In genomic region chr21:15815285-15815684, GRCh38 we compare ENCODE assay signal across 34 cellular contexts.
"Had no signal": no experiment of that assay in that cellular context is flagged by ENCODE, and none has a peak within 500 bp of the region (broad histone marks: within the 10 kb centered on the region; RNA-seq: fewer than 3 reads in every experiment).

No MANE protein-coding gene starts in this region.

- DNase-seq: activated B cell treated with CpG ODN at 0.5 μM for 24 hours; activated CD4-positive, alpha-beta memory T cell treated with anti-CD3 and anti-CD28 coated beads for 36 hours; activated CD4-positive, alpha-beta T cell treated with anti-CD3 and anti-CD28 coated beads for 4 hours; activated CD4-positive, alpha-beta T cell treated with anti-CD3 and anti-CD28 coated beads, Interleukin-2, amount 50 U/mL, for 1 hour; activated CD4-positive, CD25-positive, alpha-beta regulatory T cell treated with anti-CD3 and anti-CD28 coated beads, Interleukin-2, amount 50 U/mL, for 72 hours; activated CD8-positive, alpha-beta memory T cell treated with anti-CD3 and anti-CD28 coated beads, Interleukin-2, amount 50 U/mL, for 4 hours; activated gamma-delta T cell treated with Interleukin-2 at 50 U/mL for 16 hours; activated naive CD4-positive, alpha-beta T cell treated with anti-CD3 and anti-CD28 coated beads for 36 hours; activated T-cell treated with anti-CD3 and anti-CD28 coated beads for 4 hours; activated T-cell treated with anti-CD3 and anti-CD28 coated beads, Interleukin-2, amount 50 U/mL, for 48 hours; adrenal gland; body of pancreas; cerebellar nuclear complex; MM.1S; MV-4-11; NCI-H1092; NCI-H1436 treated with DMSO at 0.1 percent for 48 hours; NCI-H1694 treated with DMSO at 0.1 percent for 48 hours; NCI-H2029; NCI-H345; NCI-H524 treated with DMSO at 0.1 percent for 48 hours; NK-92 treated with Interleukin-12 subunit alpha and Interleukin-12 subunit beta, amount 100 ng/mL, for 24 hours; PC-9; SIG-M5; T-helper 1 cell; T-helper 2 cell; T-helper 9 cell had no signal

- H3K27ac ChIP-seq: adrenal gland, body of pancreas, breast epithelium, KMS-11, PC-9, RWPE1, VCaP had no signal

- H3K27me3 Mint-ChIP-seq: activated B cell treated with CpG ODN at 0.5 μM for 24 hours; activated CD4-positive, alpha-beta memory T cell treated with anti-CD3 and anti-CD28 coated beads for 36 hours had no signal

- H3K4me1 Mint-ChIP-seq: activated B cell treated with CpG ODN at 0.5 μM for 24 hours had no signal

- ATAC-seq: body of pancreas, Right ventricle myocardium inferior, SK-N-SH treated with all-trans-retinoic acid at 6 μM for 48 hours had no signal

- H3K9me3 ChIP-seq: body of pancreas, breast epithelium had no signal

- H3K27ac Mint-ChIP-seq: activated CD4-positive, alpha-beta memory T cell treated with anti-CD3 and anti-CD28 coated beads for 36 hours; activated naive CD4-positive, alpha-beta T cell treated with anti-CD3 and anti-CD28 coated beads for 36 hours; activated T-helper 2 cell treated with anti-CD3 and anti-CD28 coated beads, Interferon-gamma antibody, Interleukin-2, Interleukin-4, amounts not matched to agents 10 μg/mL and 5 μg/mL and 100 μg/mL, durations not matched to agents 14 hours and 24 hours and 36 hours had no signal

- H3K4me3 Mint-ChIP-seq: activated B cell treated with CpG ODN at 0.5 μM for 24 hours; activated CD4-positive, alpha-beta memory T cell treated with anti-CD3 and anti-CD28 coated beads for 36 hours; activated naive CD4-positive, alpha-beta T cell treated with anti-CD3 and anti-CD28 coated beads for 36 hours had no signal

- H3K27me3 ChIP-seq: adrenal gland, body of pancreas, breast epithelium had no signal
